In the genomic region with DNA sequence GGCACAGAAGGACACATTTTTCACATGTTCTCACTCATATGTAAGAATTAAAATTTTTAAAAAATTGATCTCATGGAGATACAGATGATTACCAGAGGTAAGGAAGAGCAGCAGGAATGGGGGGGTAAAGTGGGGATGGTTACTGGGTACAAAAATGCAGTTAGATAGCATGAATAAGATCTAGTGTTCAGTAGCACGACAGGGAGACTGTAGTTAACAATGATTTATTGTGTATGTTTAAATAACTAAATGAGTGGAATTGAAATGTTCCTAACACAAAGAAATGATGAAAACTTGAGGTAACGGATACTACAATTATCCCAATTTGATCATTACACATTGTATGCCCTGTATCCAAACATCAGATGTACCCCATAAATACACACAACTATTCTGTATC, we compare ENCODE assay signal across 34 cellular contexts. TPM values are rescaled to one million over a fixed set of nuclear protein-coding genes. Genes with fewer than 3 reads are reported as not detected.
DNase-seq lines count a peak whose midpoint lies in the region; ATAC-seq and TF ChIP-seq lines count a peak whose summit lies in the region.
"Had no signal": no experiment of that assay in that cellular context is flagged by ENCODE, and none has a peak within 500 bp of the region (broad histone marks: within the 10 kb centered on the region; RNA-seq: fewer than 3 reads in every experiment).

No MANE protein-coding gene starts in this region.

- H3K27ac Mint-ChIP-seq in CD14-positive monocyte: peak overlapping the region; percentile 89 to 95 (median 92)
- H3K27ac Mint-ChIP-seq: activated CD4-positive, alpha-beta memory T cell treated with anti-CD3 and anti-CD28 coated beads for 36 hours; activated T-helper 17 cell treated with anti-CD3 and anti-CD28 coated beads, Interleukin-2, amount 50 U/mL, for 72 hours; IgD-negative memory B cell; natural killer cell; stimulated activated naive CD8-positive, alpha-beta T cell treated with anti-CD3 and anti-CD28 coated beads, Interleukin-15, Interleukin-2, amounts not matched to agents 100 ng/mL and 50 ng/mL, for 24 hours had no signal

- H3K4me1 Mint-ChIP-seq in CD14-positive monocyte: peaks cover 89% of the 10 kb centered on the region
- H3K4me1 Mint-ChIP-seq: activated T-helper 17 cell treated with anti-CD3 and anti-CD28 coated beads, Interleukin-2, amount 50 U/mL, for 72 hours; IgD-negative memory B cell had no signal

- H3K27me3 ChIP-seq in RWPE2 (ENCODE audit: insufficient read depth, poor library complexity, severe bottlenecking): no peaks in the 10 kb centered on the region
- no peaks in the 10 kb centered on the region for H3K27me3 ChIP-seq in foreskin keratinocyte
- no peaks in the 10 kb centered on the region for H3K27me3 ChIP-seq in sigmoid colon
- no peaks in the 10 kb centered on the region for H3K27me3 ChIP-seq in gastroesophageal sphincter
- H3K27me3 ChIP-seq: gastrocnemius medialis, Peyer's patch, thyroid gland had no signal

- no peak for DNase-seq in CD14-positive monocyte (ENCODE audit: low spot score)
- no peak for DNase-seq in RWPE2 (ENCODE audit: low spot score)
- no peak for DNase-seq in foreskin keratinocyte
- DNase-seq in sigmoid colon: no peak
- DNase-seq in effector CD8-positive, alpha-beta T cell (lab: John Stamatoyannopoulos, UW): no peak
- DNase-seq: activated CD4-positive, alpha-beta memory T cell treated with anti-CD3 and anti-CD28 coated beads for 36 hours; activated CD8-positive, alpha-beta memory T cell treated with anti-CD3 and anti-CD28 coated beads, Interleukin-2, amount 50 U/mL, for 48 hours; activated naive CD4-positive, alpha-beta T cell treated with anti-CD3 and anti-CD28 coated beads, Interleukin-2, amount 50 U/mL, for 16 hours; amygdala; DMS79 treated with DMSO at 0.1 percent for 48 hours; gastrocnemius medialis; GF-D8; GOT3; midbrain; natural killer cell; NCI-H1092; NCI-H1694 treated with DMSO at 0.1 percent for 48 hours; NCI-H510A treated with DMSO at 0.1 percent for 48 hours; Peyer's patch had no signal

- TF ChIP-seq POLR2A in sigmoid colon (IDR thresholded peaks at IDR 0.05) (no peak), gastroesophageal sphincter (IDR thresholded peaks at IDR 0.05) (no peak)

- intact Hi-C loops in CD14-positive monocyte (cut with micrococcal nuclease): no loop called here
- intact Hi-C loops in sigmoid colon (cut with DNase I): no loop called here

- WGBS in sigmoid colon, 2 donors: 77% methylated on average over 2 of the region's 2 CpGs
- 37 to 52% methylated on average over 2 of the region's 2 CpGs for WGBS in gastroesophageal sphincter (ENCODE audit: low coverage in 1 of 2), 2 donors

- no peaks in the 10 kb centered on the region for H3K27me3 Mint-ChIP-seq in CD14-positive monocyte (ENCODE audit: low read depth in 3 of 3)

- TF ChIP-seq CTCF in CD14-positive monocyte (IDR thresholded peaks at IDR 0.05) (no peak), RWPE2 (IDR thresholded peaks at IDR 0.05; ENCODE audit: poor library complexity, severe bottlenecking) (no peak), foreskin keratinocyte (conservative IDR thresholded peaks at IDR 0.05) (no peak), sigmoid colon (IDR thresholded peaks at IDR 0.05) (no peak), gastroesophageal sphincter (IDR thresholded peaks at IDR 0.05) (no peak)

- TF ChIP-seq EP300 in sigmoid colon (IDR thresholded peaks at IDR 0.05) (no peak), gastroesophageal sphincter (IDR thresholded peaks at IDR 0.05) (no peak)

- peaks cover 68% of the 10 kb centered on the region for H3K4me1 ChIP-seq in RWPE2 (ENCODE audit: insufficient read depth, poor library complexity, severe bottlenecking)
- peaks cover 62% of the 10 kb centered on the region for H3K4me1 ChIP-seq in foreskin keratinocyte
- H3K4me1 ChIP-seq in sigmoid colon: peaks cover 0 to 79% (median 45%) of the 10 kb centered on the region in 4 donors
- peaks cover 5 to 67% (median 6%) of the 10 kb centered on the region in 3 donors for H3K4me1 ChIP-seq in gastroesophageal sphincter

- H3K9me3 ChIP-seq in RWPE2 (ENCODE audit: severe bottlenecking) (no peaks in the 10 kb centered on the region), sigmoid colon (no peaks in the 10 kb centered on the region), gastroesophageal sphincter (no peaks in the 10 kb centered on the region)
- H3K9me3 ChIP-seq: gastrocnemius medialis, Peyer's patch, thyroid gland had no signal

- peaks cover 12 to 16% of the 10 kb centered on the region in 2 donors for H3K36me3 Mint-ChIP-seq in CD14-positive monocyte
- H3K36me3 Mint-ChIP-seq: activated CD4-positive, alpha-beta memory T cell treated with anti-CD3 and anti-CD28 coated beads for 36 hours; IgD-negative memory B cell had no signal

- peaks cover 0 to 4% (median 0%) of the 10 kb centered on the region in 7 donors for H3K9me3 Mint-ChIP-seq in CD14-positive monocyte
- H3K9me3 Mint-ChIP-seq: activated CD4-positive, alpha-beta memory T cell treated with anti-CD3 and anti-CD28 coated beads for 36 hours; activated T-helper 17 cell treated with anti-CD3 and anti-CD28 coated beads, Interleukin-2, amount 50 U/mL, for 72 hours; IgD-negative memory B cell; natural killer cell; stimulated activated naive CD8-positive, alpha-beta T cell treated with anti-CD3 and anti-CD28 coated beads, Interleukin-15, Interleukin-2, amounts not matched to agents 100 ng/mL and 50 ng/mL, for 24 hours had no signal

- H3K36me3 ChIP-seq in RWPE2 (ENCODE audit: low read depth) (no peaks in the 10 kb centered on the region), sigmoid colon (no peaks in the 10 kb centered on the region), gastroesophageal sphincter (no peaks in the 10 kb centered on the region)
- H3K36me3 ChIP-seq: gastrocnemius medialis, Peyer's patch, thyroid gland had no signal

- H3K4me3 ChIP-seq in RWPE2 (ENCODE audit: severe bottlenecking) (no peak overlapping the region), sigmoid colon (no peak overlapping the region), gastroesophageal sphincter (no peak overlapping the region)
- H3K4me3 ChIP-seq: coronary artery, gastrocnemius medialis, Peyer's patch, skin epidermis, thyroid gland had no signal

- no peak overlapping the region for H3K4me3 Mint-ChIP-seq in CD14-positive monocyte
- H3K4me3 Mint-ChIP-seq: activated CD4-positive, alpha-beta memory T cell treated with anti-CD3 and anti-CD28 coated beads for 36 hours; activated T-helper 17 cell treated with anti-CD3 and anti-CD28 coated beads, Interleukin-2, amount 50 U/mL, for 72 hours; IgD-negative memory B cell; natural killer cell; stimulated activated naive CD8-positive, alpha-beta T cell treated with anti-CD3 and anti-CD28 coated beads, Interleukin-15, Interleukin-2, amounts not matched to agents 100 ng/mL and 50 ng/mL, for 24 hours had no signal

- H3K27ac ChIP-seq in RWPE2 (ENCODE audit: poor library complexity, severe bottlenecking) (peak overlapping the region; percentile 99), foreskin keratinocyte (peak overlapping the region; percentile 24), sigmoid colon (peak overlapping the region in 3 of 4 donors; percentile 71 to 84 (median 79)), gastroesophageal sphincter (peak overlapping the region in 2 of 4 donors; percentile 58 to 73)
- H3K27ac ChIP-seq: C4-2B, gastrocnemius medialis had no signal

- no peak for ATAC-seq in RWPE2 (ENCODE audit: low read depth)
- ATAC-seq in foreskin keratinocyte: no peak
- ATAC-seq in HG02938 (IDR thresholded peaks at IDR 0.05; ENCODE audit: unreplicated experiment): no peak
- no peak for ATAC-seq in GM21528 (IDR thresholded peaks at IDR 0.05; ENCODE audit: low FRiP score, unreplicated experiment)
- ATAC-seq in gastroesophageal sphincter: no peak
- ATAC-seq: activated CD4-positive, CD25-positive, alpha-beta regulatory T cell treated with anti-CD3 and anti-CD28 coated beads, Interleukin-2, amount 50 U/mL, for 24 hours; activated T-helper 17 cell treated with anti-CD3 and anti-CD28 coated beads, Interleukin-2, amount 50 U/mL, for 72 hours; esophagus mucosa; gastrocnemius medialis; natural killer cell had no signal

RNA-seq across cellular contexts. Expression of gene TGFBI, which starts 15.2 kb away (rescaled TPM):
- polyA plus RNA-seq in CD14-positive monocyte (100 to 1,000 TPM; 480 to 653 TPM), foreskin keratinocyte (77.4 and 131 TPM in 2 replicates), sigmoid colon (100 to 1,000 TPM in 1 of 3 donors, 10 to 100 TPM in 2; 48.6 to 106 (median 65.3) TPM)
- total RNA-seq in foreskin keratinocyte (86.9 and 143 TPM in 2 replicates), sigmoid colon (100 to 1,000 TPM in 2 of 4 donors, 10 to 100 TPM in 2; 49.2 to 178 (median 91.6) TPM), gastroesophageal sphincter (100 to 1,000 TPM in 3 of 4 donors, 10 to 100 TPM in 1; 29.0 to 159 (median 112) TPM)

RNA-seq across cellular contexts. Expression of gene LECT2, which starts 58.8 kb away (rescaled TPM):
- polyA plus RNA-seq in CD14-positive monocyte (not detected), foreskin keratinocyte (not detected in 2 replicates), sigmoid colon (not detected)
- total RNA-seq in foreskin keratinocyte (not detected in 2 replicates), sigmoid colon (not detected), gastroesophageal sphincter (not detected)
- total RNA-seq: activated CD4-positive, alpha-beta memory T cell treated with anti-CD3 and anti-CD28 coated beads for 36 hours; activated T-helper 17 cell treated with anti-CD3 and anti-CD28 coated beads, Interleukin-2, amount 50 U/mL, for 72 hours; esophagus mucosa; gastrocnemius medialis; left ventricle myocardium superior; natural killer cell; omental fat pad; Peyer's patch; T-helper 1 cell treated with Interleukin-12 subunit alpha and Interleukin-12 subunit beta and Interleukin-4 antibody, amounts not matched to agents 30 ng/mL and 1 ng/mL, for 36 hours; thyroid gland had no signal
- polyA plus RNA-seq: IgD-negative memory B cell had no signal
